7 cellular contexts compared by ENCODE assay signal in the genomic region with DNA sequence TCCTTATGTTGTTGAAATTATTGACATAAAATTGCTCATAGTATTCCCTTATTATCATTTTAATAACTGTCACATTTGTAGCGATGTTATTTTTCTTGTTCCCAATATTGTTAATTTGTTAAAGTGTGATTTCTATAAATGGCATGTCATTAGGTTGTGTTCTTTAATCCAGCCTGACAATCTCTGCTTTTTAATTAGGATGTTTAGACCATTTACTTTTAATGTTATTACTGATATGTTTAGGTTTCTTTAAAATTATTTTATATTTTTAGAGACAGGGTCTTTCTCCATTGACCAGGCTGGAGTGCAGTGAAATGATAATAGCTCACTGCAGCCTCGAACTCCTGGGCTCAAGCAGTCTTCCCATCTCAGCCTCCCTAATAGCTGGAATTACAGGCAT.
"Had no signal": no experiment of that assay in that cellular context is flagged by ENCODE, and none has a peak within 500 bp of the region (broad histone marks: within the 10 kb centered on the region; RNA-seq: fewer than 3 reads in every experiment).

No MANE protein-coding gene starts in this region.

- FAIRE-seq: GM12878, GM12891, GM12892, GM18507, GM19239 had no signal

- ATAC-seq: GM12878 had no signal

- H3K4me3 ChIP-seq: GM12878 had no signal

- DNase-seq: GDM1, GF-D8 had no signal
